ENCODE assay signal across 8 cellular contexts in the genomic region with DNA sequence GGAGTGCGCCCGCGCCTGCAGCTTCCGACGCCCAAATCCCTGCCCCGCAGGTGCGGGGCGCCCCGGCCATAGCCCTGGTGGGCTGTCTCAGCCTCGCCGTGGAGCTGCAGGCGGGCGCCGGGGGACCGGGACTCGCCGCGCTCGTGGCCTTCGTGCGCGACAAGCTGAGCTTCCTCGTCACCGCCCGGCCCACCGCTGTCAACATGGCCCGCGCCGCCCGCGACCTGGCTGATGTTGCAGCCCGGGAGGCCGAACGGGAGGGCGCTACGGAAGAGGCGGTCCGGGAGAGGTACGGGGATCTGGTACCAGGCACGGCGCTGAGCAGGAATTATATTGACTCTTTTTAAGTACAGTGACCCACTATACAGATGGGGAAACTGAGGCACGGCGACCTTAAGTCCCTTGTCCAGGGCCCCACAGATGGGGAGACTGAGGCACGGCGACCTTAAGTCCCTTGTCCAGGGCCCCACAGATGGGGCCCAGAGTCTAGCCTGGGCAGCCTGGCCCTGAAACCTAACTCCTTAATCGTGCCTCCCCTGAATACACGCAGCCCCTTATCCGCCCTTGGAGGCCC. TPM values are rescaled to one million over a fixed set of nuclear protein-coding genes. Genes with fewer than 3 reads are reported as not detected.
DNase-seq lines count a peak whose midpoint lies in the region; ATAC-seq and TF ChIP-seq lines count a peak whose summit lies in the region.

No MANE protein-coding gene starts in this region.

- POLR2A ChIA-PET in PC-3 (lab: Charles Lee; ENCODE audit: unreplicated experiment) = interaction anchor here (0.6 to 0.7 kb wide), 2 partner anchors 18 to 74 kb away, joined by 3 read pairs; no protein-coding TSS in a partner anchor

- H3K4me2 ChIP-seq in PC-3 (ENCODE audit: low read length) = peak overlapping the region; percentile 88

- H3F3A ChIP-seq in PC-3 (ENCODE audit: low read length, unreplicated experiment) = no peaks in the 10 kb centered on the region

- BruUV-seq in PC-3 (replicated peaks; lab: Mats Ljungman, UMichigan) = no TSS peak

- H3K36me3 ChIP-seq in PC-3 (ENCODE audit: low read depth, low read length) (peaks cover 16% of the 10 kb centered on the region; the same call in 1 of the 2 replicates), skeletal muscle tissue (ENCODE audit: control insufficient read depth in 3 of 3, insufficient read depth in 3 of 3, low read length in 3 of 3) (peaks cover 37 to 42% (median 37%) of the 10 kb centered on the region in 3 donors)

- peak overlapping the region; percentile 81 for H3K27ac Mint-ChIP-seq in activated naive CD8-positive, alpha-beta T cell treated with anti-CD3 and anti-CD28 coated beads, Interleukin-2, amount 50 U/mL, for 24 hours

- H3K27me3 Mint-ChIP-seq in activated naive CD8-positive, alpha-beta T cell treated with anti-CD3 and anti-CD28 coated beads, Interleukin-2, amount 50 U/mL, for 24 hours = no peaks in the 10 kb centered on the region

- H4K20me1 ChIP-seq in PC-3 (ENCODE audit: low read length) = no peaks in the 10 kb centered on the region

- peaks cover 14% of the 10 kb centered on the region for H3K4me1 Mint-ChIP-seq in activated naive CD8-positive, alpha-beta T cell treated with anti-CD3 and anti-CD28 coated beads, Interleukin-2, amount 50 U/mL, for 24 hours

- peak overlapping the region; percentile 97 for H3K9ac ChIP-seq in PC-3 (ENCODE audit: low read length)
- peak overlapping the region; percentile 56 to 85 (median 69) for H3K9ac ChIP-seq in skeletal muscle tissue (ENCODE audit: low read depth in 1 of 3, low read length in 3 of 3)

- CTCF ChIA-PET in PC-3 (lab: Charles Lee) = interaction anchor here (1.1 kb wide), 1 partner anchor 97 kb away, joined by 5 read pairs; no protein-coding TSS in a partner anchor

- H3K27ac ChIP-seq in PC-3 (ENCODE audit: low read length) (no peak overlapping the region), skeletal muscle tissue (ENCODE audit: low read depth, low read length) (no peak overlapping the region)

- peak; percentile 19 for ATAC-seq in GM19035 (IDR thresholded peaks at IDR 0.05; ENCODE audit: unreplicated experiment)
- ATAC-seq in PC-3 = peak; percentile 53
- ATAC-seq in activated naive CD8-positive, alpha-beta T cell treated with anti-CD3 and anti-CD28 coated beads, Interleukin-2, amount 50 U/mL, for 24 hours = peak; percentile 33
- no peak for ATAC-seq in GM19351 (IDR thresholded peaks at IDR 0.05; ENCODE audit: unreplicated experiment)

- TF ChIP-seq CTCF in PC-3 (conservative IDR thresholded peaks at IDR 0.05; ENCODE audit: low read depth, low read length) = no peak

- H3K4me3 ChIP-seq in PC-3 (ENCODE audit: low read length) (peak overlapping the region; percentile 96), skeletal muscle tissue (ENCODE audit: low read length in 3 of 3) (peak overlapping the region; percentile 71 to 88 (median 78))

- H3K9me3 Mint-ChIP-seq in activated naive CD8-positive, alpha-beta T cell treated with anti-CD3 and anti-CD28 coated beads, Interleukin-2, amount 50 U/mL, for 24 hours = no peaks in the 10 kb centered on the region

- peak; percentile 23 for DNase-seq in PC-3
- DNase-seq in activated naive CD8-positive, alpha-beta T cell treated with anti-CD3 and anti-CD28 coated beads, Interleukin-2, amount 50 U/mL, for 24 hours = peak; percentile 47
- DNase-seq in hepatic stellate cell (ENCODE audit: low spot score) = peak; percentile 50
- DNase-seq in amniotic stem cell (lab: John Stamatoyannopoulos, UW) = no peak
- DNase-seq in mucosa of gallbladder (ENCODE audit: low spot score) = no peak

- H3K9me2 ChIP-seq in PC-3 (replicated peaks; ENCODE audit: low read length) = no peaks in the 10 kb centered on the region

- H3K27me3 ChIP-seq in PC-3 (ENCODE audit: low read length) = no peaks in the 10 kb centered on the region
- no peaks in the 10 kb centered on the region for H3K27me3 ChIP-seq in skeletal muscle tissue (ENCODE audit: control insufficient read depth in 3 of 3, insufficient read depth in 3 of 3, low read length in 3 of 3)

- H2AFZ ChIP-seq in PC-3 (ENCODE audit: low read length) = peak overlapping the region; percentile 56

- H3K4me3 Mint-ChIP-seq in activated naive CD8-positive, alpha-beta T cell treated with anti-CD3 and anti-CD28 coated beads, Interleukin-2, amount 50 U/mL, for 24 hours = peak overlapping the region; percentile 81

- H3K9me3 ChIP-seq in PC-3 (ENCODE audit: low read length) = no peaks in the 10 kb centered on the region
- no peaks in the 10 kb centered on the region for H3K9me3 ChIP-seq in skeletal muscle tissue (ENCODE audit: control insufficient read depth in 3 of 3, low read length in 3 of 3)

- intact Hi-C loops in PC-3 (cut with micrococcal nuclease) = no loop called here

- H3K4me1 ChIP-seq in PC-3 (ENCODE audit: insufficient read depth, low read length) (peaks cover 10% of the 10 kb centered on the region; the same call in 1 of the 2 replicates), skeletal muscle tissue (ENCODE audit: control insufficient read depth in 3 of 3, insufficient read depth in 3 of 3, low read length in 3 of 3) (peaks cover 7 to 15% (median 12%) of the 10 kb centered on the region in 3 donors)

- H3K36me3 Mint-ChIP-seq in activated naive CD8-positive, alpha-beta T cell treated with anti-CD3 and anti-CD28 coated beads, Interleukin-2, amount 50 U/mL, for 24 hours (ENCODE audit: low read depth) = peaks cover 13% of the 10 kb centered on the region

- H3K79me2 ChIP-seq in PC-3 (ENCODE audit: low read length) = peaks cover 43% of the 10 kb centered on the region

RNA-seq across cellular contexts. Expression of a gene that starts 0.6 kb away (rescaled TPM):
- 85.2 and 140 TPM in 2 replicates for total RNA-seq in PC-3 (2014; rRNA removed)
- total RNA-seq in skeletal muscle tissue = 16.2 TPM
- 59.4 TPM for total RNA-seq in mucosa of gallbladder

RNA-seq across cellular contexts. Expression of a gene that starts 9.3 kb away (rescaled TPM):
- 341 and 392 TPM in 2 replicates for total RNA-seq in PC-3 (2014; rRNA removed)
- 36.0 TPM for total RNA-seq in skeletal muscle tissue
- 91.3 TPM for total RNA-seq in mucosa of gallbladder

RNA-seq across cellular contexts. Expression of a gene that starts 30.3 kb away (rescaled TPM):
- 8.0 and 11.4 TPM in 2 replicates for total RNA-seq in PC-3 (2014; rRNA removed)
- total RNA-seq in skeletal muscle tissue = 2.6 TPM
- 11.2 TPM for total RNA-seq in mucosa of gallbladder

Comparison
In these comparisons a context has a peak if more than half of its experiments do, and no peak if none do; other contexts are left out.
1. DNase-seq: peak in PC-3 (single experiment), activated naive CD8-positive, alpha-beta T cell treated with anti-CD3 and anti-CD28 coated beads, Interleukin-2, amount 50 U/mL, for 24 hours (single experiment) and hepatic stellate cell (single experiment); none in amniotic stem cell (single experiment) and mucosa of gallbladder (single experiment).